21 cellular contexts compared by ENCODE assay signal in the genomic region with DNA sequence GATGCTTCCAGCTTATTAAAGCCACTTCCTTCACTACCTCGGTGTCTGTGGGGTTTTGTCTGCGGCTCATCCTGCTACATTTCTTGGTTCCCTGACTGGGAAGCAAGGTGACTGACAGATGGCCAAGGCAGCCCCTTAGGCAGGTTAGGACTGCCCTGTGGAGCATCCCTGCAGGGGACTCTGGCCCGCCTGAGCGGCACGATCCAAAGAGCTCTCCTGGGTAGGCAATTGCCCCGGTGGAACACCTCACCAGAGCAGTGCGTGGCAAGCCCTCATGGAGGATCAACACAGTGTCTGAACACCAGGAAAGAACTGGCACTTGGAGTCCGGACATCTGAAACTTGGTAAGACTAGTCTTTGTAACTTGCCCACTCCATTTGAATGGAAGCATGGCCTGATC.
"Had no signal": no experiment of that assay in that cellular context is flagged by ENCODE, and none has a peak within 500 bp of the region (broad histone marks: within the 10 kb centered on the region; RNA-seq: fewer than 3 reads in every experiment).

No MANE protein-coding gene starts in this region.

- H3K9me3 ChIP-seq: SJCRH30 had no signal

- ATAC-seq: Right ventricle myocardium inferior, SK-N-SH treated with all-trans-retinoic acid at 6 μM for 48 hours had no signal

- H3K4me1 ChIP-seq: Peyer's patch, SJCRH30 had no signal

- H2AFZ ChIP-seq: PC-9 had no signal

- H3K27me3 ChIP-seq: Peyer's patch, SJCRH30 had no signal

- H3K27ac ChIP-seq: HL-60, PC-9, Peyer's patch, SJCRH30 had no signal

- H3K4me3 ChIP-seq: PC-9, Peyer's patch, SJCRH30 had no signal

- H3K36me3 ChIP-seq: Peyer's patch, SJCRH30 had no signal

- DNase-seq: IMR-90, Karpas-422, KG1, MM.1S, NCI-H1048, NCI-H1105, NCI-H1417, NCI-H1436 treated with DMSO at 0.1 percent for 48 hours, NCI-H1694, NCI-H187 treated with DMSO at 0.1 percent for 48 hours, NCI-H2029 treated with DMSO at 0.1 percent for 48 hours, NCI-H2227 treated with DMSO at 0.1 percent for 48 hours, NCI-H526 treated with DMSO at 0.1 percent for 48 hours, NCI-H748 treated with DMSO at 0.1 percent for 48 hours, PC-9, Peyer's patch, SHP77 treated with DMSO at 0.1 percent for 48 hours, SJCRH30 had no signal

- H3K4me2 ChIP-seq: PC-9 had no signal
